In the genomic region with DNA sequence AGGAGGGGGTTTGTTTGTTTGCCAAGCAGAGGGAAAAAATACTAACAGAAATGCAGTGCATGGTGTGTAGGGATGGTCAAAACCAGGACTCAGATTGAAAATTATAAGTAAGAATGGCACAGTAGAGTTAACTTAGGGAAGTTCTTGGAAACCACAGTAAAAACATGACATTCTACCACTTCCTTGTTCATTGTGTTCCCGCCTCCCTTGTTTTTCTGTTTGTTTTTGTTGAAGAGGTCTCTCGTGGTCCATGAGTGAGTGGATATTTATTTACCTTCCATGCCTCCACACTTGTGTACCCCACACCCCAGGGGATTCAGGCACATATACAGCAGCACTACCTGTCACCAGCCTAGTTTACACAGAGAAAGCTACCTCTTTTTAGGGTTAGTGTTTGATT, we compare ENCODE assay signal across 15 cellular contexts.
DNase-seq lines count a peak whose midpoint lies in the region; ATAC-seq and TF ChIP-seq lines count a peak whose summit lies in the region.
"Had no signal": no experiment of that assay in that cellular context is flagged by ENCODE, and none has a peak within 500 bp of the region (broad histone marks: within the 10 kb centered on the region; RNA-seq: fewer than 3 reads in every experiment).

No MANE protein-coding gene starts in this region.

- H3K27ac Mint-ChIP-seq in activated naive CD4-positive, alpha-beta T cell treated with anti-CD3 and anti-CD28 coated beads, Interleukin-2, amount 10 ng/mL, durations not matched to agents 7 days and 5 days: peak overlapping the region; percentile 13
- H3K27ac Mint-ChIP-seq in activated naive CD4-positive, alpha-beta T cell treated with anti-CD3 and anti-CD28 coated beads for 36 hours: no peak overlapping the region
- H3K27ac Mint-ChIP-seq in endodermal cell (peak overlapping the region; percentile 15), mesothelial cell of epicardium (no peak overlapping the region)
- H3K27ac Mint-ChIP-seq in stimulated activated naive B cell treated with anti-CD40 and anti-IgM and Interleukin-4, amounts not matched to agents 10 μg/mL and 1 μg/mL and 100 μg/mL, for 72 hours: no peak overlapping the region

- H3K36me3 Mint-ChIP-seq in activated naive CD4-positive, alpha-beta T cell treated with anti-CD3 and anti-CD28 coated beads, Interleukin-2, amount 10 ng/mL, durations not matched to agents 7 days and 5 days: peaks cover 24% of the 10 kb centered on the region
- H3K36me3 Mint-ChIP-seq in activated naive CD4-positive, alpha-beta T cell treated with anti-CD3 and anti-CD28 coated beads for 36 hours (ENCODE audit: low read depth): peaks cover 21% of the 10 kb centered on the region
- H3K36me3 Mint-ChIP-seq in endodermal cell (ENCODE audit: low read depth) (peaks cover 4% of the 10 kb centered on the region), mesothelial cell of epicardium (peaks cover 16% of the 10 kb centered on the region)
- peaks cover 32 to 41% of the 10 kb centered on the region in 2 donors for H3K36me3 Mint-ChIP-seq in stimulated activated naive B cell treated with anti-CD40 and anti-IgM and Interleukin-4, amounts not matched to agents 10 μg/mL and 1 μg/mL and 100 μg/mL, for 72 hours

- H3K4me1 ChIP-seq in endodermal cell (ENCODE audit: control insufficient read depth, insufficient read depth, low read length) (no peaks in the 10 kb centered on the region), tibial artery (peaks cover 0 to 42% (median 14%) of the 10 kb centered on the region in 4 donors)

- no peak for DNase-seq in activated naive CD4-positive, alpha-beta T cell treated with anti-CD3 and anti-CD28 coated beads, Interleukin-2, amount 10 ng/mL, durations not matched to agents 7 days and 5 days
- no peak for DNase-seq in activated naive CD4-positive, alpha-beta T cell treated with anti-CD3 and anti-CD28 coated beads for 36 hours
- DNase-seq in NCI-H69 (lab: John Stamatoyannopoulos, UW): peak; percentile 7
- DNase-seq in endodermal cell: no peak
- no peak for DNase-seq in tibial artery
- no peak for DNase-seq in mesothelial cell of epicardium (ENCODE audit: low spot score in 2 of 2, unreplicated experiment in 2 of 2)
- no peak for DNase-seq in stimulated activated naive B cell treated with anti-CD40 and anti-IgM and Interleukin-4, amounts not matched to agents 10 μg/mL and 1 μg/mL and 100 μg/mL, for 72 hours
- DNase-seq: amniotic stem cell; GF-D8; mucosa of descending colon; NCI-H187; stimulated activated CD4-positive, alpha-beta T cell treated with anti-CD3 and anti-CD28 coated beads, Interleukin-4, amount 100 ng/mL, for 1 hour; stimulated activated naive CD4-positive, alpha-beta T cell treated with Interleukin-2 at 50 U/mL for 16 hours; T-helper 9 cell had no signal

- no peaks in the 10 kb centered on the region for H3K27me3 Mint-ChIP-seq in activated naive CD4-positive, alpha-beta T cell treated with anti-CD3 and anti-CD28 coated beads, Interleukin-2, amount 10 ng/mL, durations not matched to agents 7 days and 5 days
- no peaks in the 10 kb centered on the region for H3K27me3 Mint-ChIP-seq in activated naive CD4-positive, alpha-beta T cell treated with anti-CD3 and anti-CD28 coated beads for 36 hours (ENCODE audit: low read depth)
- H3K27me3 Mint-ChIP-seq in endodermal cell (ENCODE audit: insufficient read depth): no peaks in the 10 kb centered on the region
- peaks cover 14% of the 10 kb centered on the region for H3K27me3 Mint-ChIP-seq in mesothelial cell of epicardium (ENCODE audit: low read depth)
- H3K27me3 Mint-ChIP-seq in stimulated activated naive B cell treated with anti-CD40 and anti-IgM and Interleukin-4, amounts not matched to agents 10 μg/mL and 1 μg/mL and 100 μg/mL, for 72 hours: no peaks in the 10 kb centered on the region

- no peak overlapping the region for H3K4me3 ChIP-seq in endodermal cell (ENCODE audit: low read length)
- no peak overlapping the region for H3K4me3 ChIP-seq in tibial artery
- H3K4me3 ChIP-seq: mucosa of descending colon had no signal

- no peaks in the 10 kb centered on the region for H3K9me3 Mint-ChIP-seq in activated naive CD4-positive, alpha-beta T cell treated with anti-CD3 and anti-CD28 coated beads, Interleukin-2, amount 10 ng/mL, durations not matched to agents 7 days and 5 days
- peaks cover 3% of the 10 kb centered on the region for H3K9me3 Mint-ChIP-seq in activated naive CD4-positive, alpha-beta T cell treated with anti-CD3 and anti-CD28 coated beads for 36 hours
- H3K9me3 Mint-ChIP-seq in endodermal cell: no peaks in the 10 kb centered on the region
- no peaks in the 10 kb centered on the region for H3K9me3 Mint-ChIP-seq in mesothelial cell of epicardium
- no peaks in the 10 kb centered on the region for H3K9me3 Mint-ChIP-seq in stimulated activated naive B cell treated with anti-CD40 and anti-IgM and Interleukin-4, amounts not matched to agents 10 μg/mL and 1 μg/mL and 100 μg/mL, for 72 hours

- H3K36me3 ChIP-seq in endodermal cell (ENCODE audit: control insufficient read depth, insufficient read depth, low read length) (no peaks in the 10 kb centered on the region), tibial artery (peaks cover 5 to 9% (median 7%) of the 10 kb centered on the region in 3 donors)

- H3K9me3 ChIP-seq in endodermal cell (ENCODE audit: control insufficient read depth, low read length) (no peaks in the 10 kb centered on the region), tibial artery (no peaks in the 10 kb centered on the region)
- H3K9me3 ChIP-seq: mucosa of descending colon had no signal

- TF ChIP-seq CTCF in endodermal cell (conservative IDR thresholded peaks at IDR 0.05) (no peak), tibial artery (IDR thresholded peaks at IDR 0.05) (no peak), mesothelial cell of epicardium (IDR thresholded peaks at IDR 0.05; ENCODE audit: unreplicated experiment) (no peak)

- CTCF ChIA-PET in activated naive CD4-positive, alpha-beta T cell treated with anti-CD3 and anti-CD28 coated beads, Interleukin-2, amount 10 ng/mL, durations not matched to agents 7 days and 5 days (lab: Charles Lee): no interaction called here
- CTCF ChIA-PET in activated naive CD4-positive, alpha-beta T cell treated with anti-CD3 and anti-CD28 coated beads for 36 hours (lab: Charles Lee): interaction anchor here (1.7 kb wide), 1 partner anchor 39 kb away, joined by 4 read pairs; no protein-coding TSS in a partner anchor

- H3K27me3 ChIP-seq in endodermal cell (ENCODE audit: control insufficient read depth, insufficient read depth, low read length, poor library complexity, severe bottlenecking) (no peaks in the 10 kb centered on the region), tibial artery (no peaks in the 10 kb centered on the region)

- H3K9ac ChIP-seq in endodermal cell (ENCODE audit: extremely low read depth, low read length, poor library complexity, severe bottlenecking): no peak overlapping the region

- no peak overlapping the region for H3K4me3 Mint-ChIP-seq in activated naive CD4-positive, alpha-beta T cell treated with anti-CD3 and anti-CD28 coated beads, Interleukin-2, amount 10 ng/mL, durations not matched to agents 7 days and 5 days
- no peak overlapping the region for H3K4me3 Mint-ChIP-seq in activated naive CD4-positive, alpha-beta T cell treated with anti-CD3 and anti-CD28 coated beads for 36 hours
- H3K4me3 Mint-ChIP-seq in endodermal cell (no peak overlapping the region), mesothelial cell of epicardium (no peak overlapping the region)
- no peak overlapping the region for H3K4me3 Mint-ChIP-seq in stimulated activated naive B cell treated with anti-CD40 and anti-IgM and Interleukin-4, amounts not matched to agents 10 μg/mL and 1 μg/mL and 100 μg/mL, for 72 hours

- H3K4me1 Mint-ChIP-seq in activated naive CD4-positive, alpha-beta T cell treated with anti-CD3 and anti-CD28 coated beads, Interleukin-2, amount 10 ng/mL, durations not matched to agents 7 days and 5 days: peaks cover 20% of the 10 kb centered on the region
- peaks cover 60% of the 10 kb centered on the region for H3K4me1 Mint-ChIP-seq in activated naive CD4-positive, alpha-beta T cell treated with anti-CD3 and anti-CD28 coated beads for 36 hours (ENCODE audit: low read depth)
- H3K4me1 Mint-ChIP-seq in endodermal cell (peaks cover 8% of the 10 kb centered on the region), mesothelial cell of epicardium (peaks cover 8% of the 10 kb centered on the region)
- H3K4me1 Mint-ChIP-seq in stimulated activated naive B cell treated with anti-CD40 and anti-IgM and Interleukin-4, amounts not matched to agents 10 μg/mL and 1 μg/mL and 100 μg/mL, for 72 hours: peaks cover 3 to 4% of the 10 kb centered on the region in 2 donors

- H3K27ac ChIP-seq in endodermal cell (ENCODE audit: low read depth, low read length) (no peak overlapping the region), tibial artery (peak overlapping the region; percentile 15 to 59)

- intact Hi-C loops in activated naive CD4-positive, alpha-beta T cell treated with anti-CD3 and anti-CD28 coated beads for 36 hours (cut with micrococcal nuclease): no loop called here
- intact Hi-C loops in tibial artery (cut with DNase I; ENCODE audit: low total_unique reads): loop anchor here (10.0 kb wide), 1 partner anchor 49 kb away; no protein-coding TSS in a partner anchor

- no peak for ATAC-seq in HG03571 (IDR thresholded peaks at IDR 0.05; ENCODE audit: unreplicated experiment)
- ATAC-seq in stimulated activated naive B cell treated with anti-CD40 and anti-IgM and Interleukin-4, amounts not matched to agents 10 μg/mL and 1 μg/mL and 100 μg/mL, for 72 hours (replicated peaks): no peak
- ATAC-seq: mucosa of descending colon had no signal

- WGBS in endodermal cell (ENCODE audit: insufficient coverage in 1 of 2, insufficient read length in 1 of 2), 2 experiments: 80% methylated on average over 1 of the region's 2 CpGs; no CpG with 5 or more reads in 1 of the 2 experiments

Comparison
In these comparisons a context has a peak if more than half of its experiments do, and no peak if none do; other contexts are left out.
1. H3K27ac Mint-ChIP-seq: peak in activated naive CD4-positive, alpha-beta T cell treated with anti-CD3 and anti-CD28 coated beads, Interleukin-2, amount 10 ng/mL, durations not matched to agents 7 days and 5 days (single experiment) and endodermal cell (single experiment); none in activated naive CD4-positive, alpha-beta T cell treated with anti-CD3 and anti-CD28 coated beads for 36 hours (single experiment), mesothelial cell of epicardium (single experiment) and stimulated activated naive B cell treated with anti-CD40 and anti-IgM and Interleukin-4, amounts not matched to agents 10 μg/mL and 1 μg/mL and 100 μg/mL, for 72 hours (single experiment).